In genomic region chr4:4824232-4824631, GRCh38 we compare ENCODE assay signal across 33 cellular contexts. TPM values are rescaled to one million over a fixed set of nuclear protein-coding genes. Genes with fewer than 3 reads are reported as not detected.
DNase-seq lines count a peak whose midpoint lies in the region; ATAC-seq, FAIRE-seq and TF ChIP-seq lines count a peak whose summit lies in the region.
"Had no signal": no experiment of that assay in that cellular context is flagged by ENCODE, and none has a peak within 500 bp of the region (broad histone marks: within the 10 kb centered on the region; RNA-seq: fewer than 3 reads in every experiment).

No MANE protein-coding gene starts in this region.

- no peak overlapping the region for H3K4me3 ChIP-seq in HepG2 (replicated peaks in 1 of 3; ENCODE audit: insufficient read depth in 1 of 3, low read depth in 2 of 3, low read length in 3 of 3)
- H3K4me3 ChIP-seq in right lobe of liver: no peak overlapping the region
- H3K4me3 ChIP-seq in bronchial epithelial cell (ENCODE audit: low read depth, low read length): no peak overlapping the region
- H3K4me3 ChIP-seq: A549; BLaER1; BLaER1 treated with 17β-estradiol and CSF1 and Interleukin-3, amounts not matched to agents 10 nM and 100 nM had no signal

- no peak overlapping the region for H3K9ac ChIP-seq in HepG2 (ENCODE audit: insufficient read depth, low read depth, low read length)
- H3K9ac ChIP-seq: BLaER1; BLaER1 treated with 17β-estradiol and CSF1 and Interleukin-3, amounts not matched to agents 10 nM and 100 nM had no signal

- H3K79me2 ChIP-seq in HepG2 (ENCODE audit: insufficient read depth, low read length): no peaks in the 10 kb centered on the region

- no peak for TF ChIP-seq POLR2A in HepG2 (IDR thresholded peaks at IDR 0.05; ENCODE audit: insufficient read depth in 1 of 2, low read depth in 2 of 2, low read length in 2 of 2)
- TF ChIP-seq POLR2A in right lobe of liver (IDR thresholded peaks at IDR 0.05): no peak

- H3K27me3 ChIP-seq in HepG2 (ENCODE audit: control insufficient read depth in 1 of 2, insufficient read depth in 2 of 2, low read length in 2 of 2) (no peaks in the 10 kb centered on the region), right lobe of liver (no peaks in the 10 kb centered on the region), bronchial epithelial cell (ENCODE audit: control insufficient read depth, insufficient read depth, low read length) (no peaks in the 10 kb centered on the region)
- H3K27me3 ChIP-seq: BE2C; BLaER1; BLaER1 treated with 17β-estradiol and CSF1 and Interleukin-3, amounts not matched to agents 10 nM and 100 nM had no signal

- peak; percentile 32; the same call in 2 of the 3 replicates for ATAC-seq in HepG2
- no peak for ATAC-seq in right lobe of liver
- ATAC-seq in GM18858 (IDR thresholded peaks at IDR 0.05; ENCODE audit: unreplicated experiment): no peak
- ATAC-seq: A549; CD8-positive, alpha-beta T cell had no signal

- no peak for TF ChIP-seq RAD21 in HepG2 (CRISPR knock-in tag; IDR thresholded peaks at IDR 0.05)

- H4K20me1 ChIP-seq in HepG2 (ENCODE audit: insufficient read depth, low read length): no peaks in the 10 kb centered on the region
- H4K20me1 ChIP-seq: BLaER1; BLaER1 treated with 17β-estradiol and CSF1 and Interleukin-3, amounts not matched to agents 10 nM and 100 nM had no signal

- H3K9me3 ChIP-seq in HepG2 (ENCODE audit: low read length) (peaks cover 8% of the 10 kb centered on the region), right lobe of liver (no peaks in the 10 kb centered on the region)
- H3K9me3 ChIP-seq: A549, BE2C, Caco-2 had no signal

- peaks cover 74% of the 10 kb centered on the region for H3K4me1 ChIP-seq in HepG2 (ENCODE audit: insufficient read depth, low read length)
- no peaks in the 10 kb centered on the region for H3K4me1 ChIP-seq in right lobe of liver
- H3K4me1 ChIP-seq: A549, BE2C, Caco-2 had no signal

- CTCF ChIA-PET in HepG2 (lab: Yijun Ruan, JAX; ENCODE audit: low intra/inter-chr PET ratio, low total read pairs): no interaction called here

- H2AFZ ChIP-seq in HepG2 (ENCODE audit: low read length): no peak overlapping the region

- WGBS in HepG2 (ENCODE audit: low lambda C conversion rate): 3% methylated on average over 3 of the region's 3 CpGs
- 19% methylated on average over 3 of the region's 3 CpGs for WGBS in right lobe of liver (ENCODE audit: insufficient coverage, low coverage, low lambda C conversion rate, missing lambda C conversion rate)

- TF ChIP-seq CTCF in HepG2 (CRISPR knock-in tag; IDR thresholded peaks at IDR 0.05): no peak
- no peak for TF ChIP-seq CTCF in right lobe of liver (IDR thresholded peaks at IDR 0.05)
- TF ChIP-seq CTCF in bronchial epithelial cell (IDR thresholded peaks at IDR 0.05; ENCODE audit: insufficient read depth, low read length, severe bottlenecking): no peak

- TF ChIP-seq EP300 in HepG2 (IDR thresholded peaks at IDR 0.05; ENCODE audit: low read depth in 2 of 2, low read length in 2 of 2) (no peak), HepG2 (CRISPR knock-in tag; IDR thresholded peaks at IDR 0.05; ENCODE audit: borderline replicate concordance) (no peak)

- H3K36me3 ChIP-seq in HepG2 (replicated peaks in 1 of 2; ENCODE audit: control insufficient read depth in 1 of 2, insufficient read depth in 2 of 2, low read length in 2 of 2) (no peaks in the 10 kb centered on the region), right lobe of liver (no peaks in the 10 kb centered on the region), bronchial epithelial cell (ENCODE audit: control insufficient read depth, insufficient read depth, low read length) (no peaks in the 10 kb centered on the region)
- H3K36me3 ChIP-seq: BE2C, BLaER1 had no signal

- POLR2A ChIA-PET in HepG2 (lab: Yijun Ruan, JAX): no interaction called here

- no peak overlapping the region for H3K27ac ChIP-seq in HepG2 (ENCODE audit: extremely low read length, insufficient read depth, low read length)
- no peak overlapping the region for H3K27ac ChIP-seq in right lobe of liver
- H3K27ac ChIP-seq: 22Rv1; A549; BLaER1; BLaER1 treated with 17β-estradiol and CSF1 and Interleukin-3, amounts not matched to agents 10 nM and 100 nM; C4-2B had no signal

- in situ Hi-C loops in HepG2 (cut with HindIII; ENCODE audit: extremely low pct_ligation_motif_present, low pct_unique_long_range_greater_than_20kb): no loop called here

- intact Hi-C loops in HepG2 (cut with micrococcal nuclease; ENCODE audit: unreplicated experiment) (no loop called here), right lobe of liver (cut with DNase I) (no loop called here)

- FAIRE-seq in HepG2 (lab: Jason Lieb, UNC): no peak
- peak; percentile 13 for FAIRE-seq in bronchial epithelial cell (lab: Jason Lieb, UNC)
- FAIRE-seq: A204.1, A549, D721Med had no signal

- no TSS peak for BruUV-seq in HepG2 (replicated peaks; lab: Mats Ljungman, UMichigan)

- peak; percentile 15 for DNase-seq in HepG2 (ENCODE audit: low spot score)
- DNase-seq in right lobe of liver: no peak
- DNase-seq in bronchial epithelial cell (ENCODE audit: low read depth): no peak
- DNase-seq: 8988T; ACHN; AML-193; BE2C; C1 segment of cervical spinal cord; Caco-2; Calu3; CD4-positive, alpha-beta memory T cell; CD4-positive, alpha-beta T cell; CD4-positive, CD25-positive, alpha-beta regulatory T cell; CD8-positive, alpha-beta memory T cell; CD8-positive, alpha-beta T cell; COR-L47; DMS 273 treated with DMSO at 0.1 percent for 48 hours; DMS153; DMS53; DMS79; DMS79 treated with DMSO at 0.1 percent for 48 hours; DND-41; EL had no signal

- H3K4me2 ChIP-seq in HepG2 (ENCODE audit: low read depth, low read length): peak overlapping the region; percentile 28
- H3K4me2 ChIP-seq: A549; BLaER1; BLaER1 treated with 17β-estradiol and CSF1 and Interleukin-3, amounts not matched to agents 10 nM and 100 nM had no signal

TF ChIP-seq in HepG2, 621 proteins besides CTCF, POLR2A, EP300 and RAD21 (continues in another document):
- TF ChIP-seq HNRNPUL1 (IDR thresholded peaks at IDR 0.05; ENCODE audit: low read depth, low read length): 0 out of 2 replicates have a peak, but pooled peaks have one; percentile 53
- TF ChIP-seq HNF1A (IDR thresholded peaks at IDR 0.05; ENCODE audit: low read depth): peak; percentile 72
- no peak for TF ChIP-seq HNF1A (CRISPR knock-in tag; IDR thresholded peaks at IDR 0.05; ENCODE audit: borderline replicate concordance)

RNA-seq across cellular contexts. Expression of gene MSX1, which starts 35.2 kb away (rescaled TPM):
- 13.8 and 14.9 TPM in 2 replicates for total RNA-seq in HepG2 (2016; rRNA removed; fragmentation: Illumina TruSeq; extraction: Trizol)
- total RNA-seq in HepG2 (2016; cell fraction: cytosol; rRNA removed; fragmentation: Illumina TruSeq; extraction: Trizol; ENCODE audit: low read depth): 6.3 and 10.9 TPM in 2 replicates
- total RNA-seq in HepG2 (2016; cell fraction: insoluble cytoplasmic fraction; rRNA removed; fragmentation: Illumina TruSeq; extraction: Trizol): 14.0 and 15.0 TPM in 2 replicates
- 19.1 and 23.9 TPM in 2 replicates for total RNA-seq in HepG2 (2016; cell fraction: membrane; rRNA removed; fragmentation: Illumina TruSeq; extraction: Trizol)
- total RNA-seq in HepG2 (2016; cell fraction: nucleus; rRNA removed; fragmentation: Illumina TruSeq; extraction: Trizol): 5.4 and 9.8 TPM in 2 replicates
- 12.1 and 15.2 TPM in 2 replicates for polyA plus RNA-seq in HepG2 (2011; rRNA removed)
- 8.4 and 14.6 TPM in 2 replicates for polyA plus RNA-seq in HepG2 (2011; cell fraction: cytosol; rRNA removed)
- polyA plus RNA-seq in HepG2 (2011; cell fraction: nucleus; rRNA removed): 17.5 and 22.0 TPM in 2 replicates
- polyA plus RNA-seq in HepG2 (2012): 8.0 and 8.9 TPM in 2 replicates
- 8.3 and 12.3 TPM in 2 replicates for polyA plus RNA-seq in HepG2 (2016; cell fraction: cytosol; fragmentation: Illumina TruSeq; extraction: Trizol; ENCODE audit: low read depth)
- polyA plus RNA-seq in HepG2 (2016; cell fraction: insoluble cytoplasmic fraction; fragmentation: Illumina TruSeq; extraction: Trizol; ENCODE audit: low read depth): 16.8 and 17.9 TPM in 2 replicates
- polyA plus RNA-seq in HepG2 (2016; cell fraction: membrane; fragmentation: Illumina TruSeq; extraction: Trizol; ENCODE audit: low read depth): 19.5 and 22.1 TPM in 2 replicates
- polyA plus RNA-seq in HepG2 (2016; cell fraction: nucleus; fragmentation: Illumina TruSeq; extraction: Trizol; ENCODE audit: insufficient read depth, low read depth): 13.8 and 15.1 TPM in 2 replicates
- 0.58 and 6.7 TPM in 2 replicates for polyA minus RNA-seq in HepG2 (2011; rRNA and poly(A)+ RNA removed; ENCODE audit: low replicate concordance)
- 3.3 and 5.9 TPM in 2 replicates for polyA minus RNA-seq in HepG2 (2011; cell fraction: cytosol; rRNA and poly(A)+ RNA removed)
- 3.1 and 4.0 TPM in 2 replicates for polyA minus RNA-seq in HepG2 (2011; cell fraction: nucleus; rRNA and poly(A)+ RNA removed)
- under 1 TPM; 0.15 to 0.62 (median 0.31) TPM for total RNA-seq in right lobe of liver
- under 0.01 and 0.26 TPM in 2 replicates for total RNA-seq in bronchial epithelial cell
- total RNA-seq: B cell; CD4-positive, alpha-beta memory T cell; CD4-positive, alpha-beta T cell; CD8-positive, alpha-beta T cell had no signal
- polyA plus RNA-seq: CD14-positive monocyte; CD4-positive, alpha-beta memory T cell; CD8-positive, alpha-beta memory T cell had no signal
